In genomic region chr2:11296401-11296800, GRCh38 we compare ENCODE assay signal across 17 cellular contexts. TPM values are rescaled to one million over a fixed set of nuclear protein-coding genes. Genes with fewer than 3 reads are reported as not detected.
DNase-seq lines count a peak whose midpoint lies in the region; ATAC-seq, FAIRE-seq and TF ChIP-seq lines count a peak whose summit lies in the region.
"Had no signal": no experiment of that assay in that cellular context is flagged by ENCODE, and none has a peak within 500 bp of the region (broad histone marks: within the 10 kb centered on the region; RNA-seq: fewer than 3 reads in every experiment).

No MANE protein-coding gene starts in this region.

- CTCF ChIA-PET in K562 (lab: Yijun Ruan, JAX; ENCODE audit: low intra/inter-chr PET ratio) (no interaction called here), RWPE1 (lab: Yijun Ruan, JAX) (interaction anchor here (0.6 to 0.7 kb wide), 2 partner anchors 42 to 648 kb away, joined by 3 read pairs; no protein-coding TSS in a partner anchor)

- peaks cover 0 to 5% of the 10 kb centered on the region in 2 experiments; a peak in 2 of 5 replicates for H3K4me1 ChIP-seq in K562 (replicated peaks in 1 of 2; ENCODE audit: control insufficient read depth in 2 of 2, insufficient read depth in 2 of 2, low read length in 2 of 2)
- H3K4me1 ChIP-seq in psoas muscle = peaks cover 55% of the 10 kb centered on the region

- no peaks in the 10 kb centered on the region for H4K20me1 ChIP-seq in K562 (replicated peaks; ENCODE audit: control insufficient read depth, insufficient read depth, low read length)

- H3K27me3 ChIP-seq in K562 (ENCODE audit: control insufficient read depth in 2 of 2, insufficient read depth in 2 of 2, low read length in 2 of 2) = no peaks in the 10 kb centered on the region
- no peaks in the 10 kb centered on the region for H3K27me3 ChIP-seq in psoas muscle (ENCODE audit: insufficient read depth in 3 of 3, low read length in 2 of 3)
- H3K27me3 ChIP-seq: BLaER1 had no signal

- TF ChIP-seq CTCF in K562 (IDR thresholded peaks at IDR 0.05 in 2 of 3, conservative IDR thresholded peaks at IDR 0.05 in 1 of 3; ENCODE audit: insufficient read depth in 2 of 3, low read depth in 1 of 3, low read length in 3 of 3) (no peak), psoas muscle (IDR thresholded peaks at IDR 0.05) (no peak), RWPE1 (conservative IDR thresholded peaks at IDR 0.05; ENCODE audit: low read depth) (no peak)

- FAIRE-seq in GM12892 (lab: Jason Lieb, UNC) (peak; percentile 5), K562 (lab: Jason Lieb, UNC) (no peak)
- FAIRE-seq: HTR-8/SVneo had no signal

- H3K9me3 ChIP-seq in K562 (replicated peaks; ENCODE audit: control insufficient read depth, insufficient read depth, low read depth, low read length) = no peaks in the 10 kb centered on the region
- no peaks in the 10 kb centered on the region for H3K9me3 ChIP-seq in psoas muscle
- H3K9me3 ChIP-seq: A549 had no signal

- H3K36me3 Mint-ChIP-seq in immature natural killer cell = no peaks in the 10 kb centered on the region
- H3K36me3 Mint-ChIP-seq: CD4-positive, alpha-beta memory T cell had no signal

- TF ChIP-seq RAD21 in K562 (CRISPR knock-in tag; conservative IDR thresholded peaks at IDR 0.05 in 1 of 2, IDR thresholded peaks at IDR 0.05 in 1 of 2) = no peak

- H3K4me1 Mint-ChIP-seq in immature natural killer cell = peaks cover 24 to 57% of the 10 kb centered on the region in 2 donors

- H3K36me3 ChIP-seq in K562 (ENCODE audit: control insufficient read depth, insufficient read depth, low read length) = no peaks in the 10 kb centered on the region; the same call in 2 of the 3 replicates
- H3K36me3 ChIP-seq in psoas muscle (ENCODE audit: insufficient read depth in 1 of 2, low read depth in 1 of 2) = no peaks in the 10 kb centered on the region

- H3K27ac Mint-ChIP-seq in immature natural killer cell = peak overlapping the region in 1 of 6 donors; percentile 44
- H3K27ac Mint-ChIP-seq: CD4-positive, alpha-beta memory T cell; HFFc6 had no signal

- WGBS in K562 (ENCODE audit: insufficient coverage, low coverage, missing lambda C conversion rate) = 66% methylated on average over 2 of the region's 2 CpGs
- WGBS in psoas muscle, 3 donors = 64 to 72% (median 71%) methylated on average over 2 of the region's 2 CpGs

- intact Hi-C loops in K562 (cut with micrococcal nuclease) (no loop called here), psoas muscle (cut with DNase I) (no loop called here)

- H3K27ac ChIP-seq in K562 (ENCODE audit: extremely low read depth, low read depth, low read length) (peak overlapping the region; percentile 81; the same call in 2 of the 3 replicates), psoas muscle (peak overlapping the region; percentile 54), RWPE1 (no peak overlapping the region)
- H3K27ac ChIP-seq: A549, BLaER1 had no signal

- peaks cover 83% of the 10 kb centered on the region for H3K79me2 ChIP-seq in K562 (ENCODE audit: control insufficient read depth, insufficient read depth, low read length)

- BruUV-seq in K562 (replicated peaks; lab: Mats Ljungman, UMichigan) = no TSS peak

- H3K9me3 Mint-ChIP-seq in immature natural killer cell = no peaks in the 10 kb centered on the region
- H3K9me3 Mint-ChIP-seq: CD4-positive, alpha-beta memory T cell had no signal

- TF ChIP-seq EP300 in K562 (IDR thresholded peaks at IDR 0.05; ENCODE audit: low read length) = no peak

- H3K27me3 Mint-ChIP-seq in immature natural killer cell (ENCODE audit: low read depth in 3 of 3) = peaks cover 0 to 7% (median 4%) of the 10 kb centered on the region in 3 donors
- H3K27me3 Mint-ChIP-seq: CD4-positive, alpha-beta memory T cell had no signal

- peak overlapping the region; percentile 79; the same call in 1 of the 2 replicates for H2AFZ ChIP-seq in K562 (ENCODE audit: low read depth, low read length)

- no peak overlapping the region for H3K4me3 ChIP-seq in K562
- H3K4me3 ChIP-seq in psoas muscle = no peak overlapping the region
- H3K4me3 ChIP-seq: A549, BLaER1 had no signal

- no peaks in the 10 kb centered on the region for H3K9me1 ChIP-seq in K562 (ENCODE audit: control insufficient read depth, insufficient read depth, low read length)

- DNase-seq in GM12892 (ENCODE audit: insufficient read length) (no peak), K562 (ENCODE audit: extremely low read depth in 1 of 4, low spot score in 3 of 4) (no peak), psoas muscle (no peak), immature natural killer cell (no peak), NCI-H2081 treated with DMSO at 0.1 percent for 48 hours (lab: John Stamatoyannopoulos, UW) (no peak), NCI-H1436 treated with DMSO at 0.1 percent for 48 hours (lab: John Stamatoyannopoulos, UW) (no peak), RWPE1 (ENCODE audit: low spot score) (no peak)
- DNase-seq: CD4-positive, alpha-beta memory T cell; DMS79 treated with DMSO at 0.1 percent for 48 hours; GF-D8; GOT3; H7; HFFc6 had no signal

- in situ Hi-C loops in K562 (cut with MboI) = no loop called here

- H3K9ac ChIP-seq in K562 (ENCODE audit: insufficient read depth in 1 of 2, low read depth in 2 of 2, low read length in 2 of 2) = peak overlapping the region in 1 of 2 experiments; percentile 72; a peak in 2 of 4 replicates
- H3K9ac ChIP-seq: BLaER1 had no signal

- POLR2A ChIA-PET in K562 (lab: Yijun Ruan, JAX) = interaction anchor here (1.0 to 1.5 kb wide), 3 partner anchors 15 to 277 kb away, joined by 3 to 4 read pairs (median 3); no protein-coding TSS in a partner anchor
- POLR2A ChIA-PET in RWPE1 (lab: Yijun Ruan, JAX; ENCODE audit: low non-redundant PET) = no interaction called here

- ATAC-seq in K562 (no peak), psoas muscle (no peak)

- no peak for TF ChIP-seq POLR2A in GM12892 (IDR thresholded peaks at IDR 0.05; ENCODE audit: low read depth, low read length)
- no peak for TF ChIP-seq POLR2A in K562 (conservative IDR thresholded peaks at IDR 0.05)

- no peak overlapping the region for H3K4me3 Mint-ChIP-seq in immature natural killer cell
- H3K4me3 Mint-ChIP-seq: CD14-positive monocyte; CD4-positive, alpha-beta memory T cell; HFFc6 had no signal

- no peak overlapping the region; the same call in 1 of the 2 replicates for H3K4me2 ChIP-seq in K562 (ENCODE audit: insufficient read depth, low read length)
- H3K4me2 ChIP-seq: A549, BLaER1 had no signal

TF ChIP-seq in K562, 482 proteins besides CTCF, POLR2A, EP300 and RAD21:
- TF ChIP-seq CEBPG (CRISPR knock-in tag; IDR thresholded peaks at IDR 0.05) (no peak), CEBPG (tag; conservative IDR thresholded peaks at IDR 0.05 in 1 of 2, IDR thresholded peaks at IDR 0.05 in 1 of 2) (peak; percentile 49 to 72; a peak in 3 of 4 replicates), CEBPB (tag; IDR thresholded peaks at IDR 0.05) (peak; percentile 83), MCM7 (IDR thresholded peaks at IDR 0.05) (no peak), MBD1 (CRISPR knock-in tag; IDR thresholded peaks at IDR 0.05) (no peak), ZNF134 (CRISPR knock-in tag; conservative IDR thresholded peaks at IDR 0.05) (no peak), ZZZ3 (IDR thresholded peaks at IDR 0.05) (no peak)
TF ChIP-seq in K562: peak in this region for 2.

RNA-seq across cellular contexts. Expression of gene ROCK2, which starts 48.0 kb away (rescaled TPM):
- 8.8 TPM for polyA plus RNA-seq in GM12892 (2012; ENCODE audit: missing spikeins)
- 16.6 and 83.8 TPM in 2 replicates for total RNA-seq in K562 (2011; cell fraction: chromatin; rRNA removed; ENCODE audit: low replicate concordance)
- 4.2 and 6.4 TPM in 2 replicates for total RNA-seq in K562 (2011; cell fraction: nucleolus; rRNA removed)
- 16.1 and 32.0 TPM in 2 replicates for total RNA-seq in K562 (2011; cell fraction: nucleoplasm; rRNA removed)
- 14.3 and 15.0 TPM in 2 replicates for total RNA-seq in K562 (2014; rRNA removed)
- total RNA-seq in K562 (2014; rRNA removed; fragmentation: Illumina TruSeq; extraction: Trizol) = 28.4 and 35.3 TPM in 2 replicates
- total RNA-seq in K562 (2015; rRNA removed; fragmentation: Illumina TruSeq; extraction: Trizol) = 28.1 and 30.6 TPM in 2 replicates
- 21.2 and 22.1 TPM in 2 replicates for total RNA-seq in K562 (2021)
- 6.8 and 10.6 TPM in 2 replicates for polyA plus RNA-seq in K562 (2011; rRNA removed)
- 1.6 and 3.5 TPM in 2 replicates for polyA plus RNA-seq in K562 (2011; cell fraction: cytosol; rRNA removed)
- polyA plus RNA-seq in K562 (2011; cell fraction: nucleus; rRNA removed) = 4.2 and 5.4 TPM in 2 replicates
- 10.8 and 12.3 TPM in 2 replicates for polyA plus RNA-seq in K562 (2012)
- polyA plus RNA-seq in K562 (2014; fragmentation: Illumina TruSeq; extraction: Trizol) = 13.4 and 16.5 TPM in 2 replicates
- polyA plus RNA-seq in K562 (2014; fragmentation: Nextera tagmentation; extraction: Ambion mirVana) = 1 to 10 TPM; 4.9 to 6.0 TPM
- polyA plus RNA-seq in K562 (2014; rRNA removed) = 10.6 and 10.7 TPM in 2 replicates
- polyA minus RNA-seq in K562 (2011; rRNA and poly(A)+ RNA removed) = 47.6 and 51.9 TPM in 2 replicates
- polyA minus RNA-seq in K562 (2011; cell fraction: cytosol; rRNA and poly(A)+ RNA removed) = 13.8 and 19.1 TPM in 2 replicates
- polyA minus RNA-seq in K562 (2011; cell fraction: nucleus; rRNA and poly(A)+ RNA removed) = 13.7 and 34.7 TPM in 2 replicates
- total RNA-seq in psoas muscle = 10 to 100 TPM; 59.9 to 80.1 (median 62.4) TPM
- polyA plus RNA-seq in psoas muscle = 10 to 100 TPM; 12.1 to 84.4 (median 25.8) TPM
- polyA plus RNA-seq in immature natural killer cell = 10 to 100 TPM in 1 of 3 donors, 1 to 10 TPM in 2; 3.1 to 15.1 (median 5.1) TPM
